7 cellular contexts compared by ENCODE assay signal in genomic region chr19:1468274-1469199, GRCh38.
DNase-seq lines count a peak whose midpoint lies in the region; ATAC-seq lines count a peak whose summit lies in the region.
"Had no signal": no experiment of that assay in that cellular context is flagged by ENCODE, and none has a peak within 500 bp of the region (broad histone marks: within the 10 kb centered on the region; RNA-seq: fewer than 3 reads in every experiment).

No MANE protein-coding gene starts in this region.

- no peaks in the 10 kb centered on the region for H3K36me3 ChIP-seq in effector memory CD4-positive, alpha-beta T cell (ENCODE audit: control insufficient read depth, insufficient read depth, low read length)

- no peaks in the 10 kb centered on the region for H3K9me3 Mint-ChIP-seq in T-helper 2 cell treated with Interferon-gamma antibody and Interleukin-4, amounts not matched to agents 5 μg/mL and 100 μg/mL, for 36 hours

- H3K27ac ChIP-seq in effector memory CD4-positive, alpha-beta T cell (ENCODE audit: insufficient read depth, low read length, poor library complexity, severe bottlenecking): no peak overlapping the region
- H3K27ac ChIP-seq: KMS-11 had no signal

- H3K4me1 Mint-ChIP-seq in T-helper 2 cell treated with Interferon-gamma antibody and Interleukin-4, amounts not matched to agents 5 μg/mL and 100 μg/mL, for 36 hours (ENCODE audit: low read depth): no peaks in the 10 kb centered on the region

- ATAC-seq in GM18498 (IDR thresholded peaks at IDR 0.05; ENCODE audit: unreplicated experiment): no peak
- ATAC-seq in HG02588 (IDR thresholded peaks at IDR 0.05; ENCODE audit: unreplicated experiment): no peak

- peak overlapping the region; percentile 37 for H3K4me3 ChIP-seq in effector memory CD4-positive, alpha-beta T cell (ENCODE audit: insufficient read depth, low read depth, low read length, poor library complexity, severe bottlenecking)

- H3K27me3 ChIP-seq in effector memory CD4-positive, alpha-beta T cell (replicated peaks; ENCODE audit: control insufficient read depth, insufficient read depth, low read length, poor library complexity, severe bottlenecking): peaks cover 35% of the 10 kb centered on the region

- H3K9me3 ChIP-seq in effector memory CD4-positive, alpha-beta T cell (ENCODE audit: control insufficient read depth, low read length): no peaks in the 10 kb centered on the region

- no peak overlapping the region for H3K27ac Mint-ChIP-seq in T-helper 2 cell treated with Interferon-gamma antibody and Interleukin-4, amounts not matched to agents 5 μg/mL and 100 μg/mL, for 36 hours

- H3K27me3 Mint-ChIP-seq in T-helper 2 cell treated with Interferon-gamma antibody and Interleukin-4, amounts not matched to agents 5 μg/mL and 100 μg/mL, for 36 hours (ENCODE audit: low read depth): peaks cover 15% of the 10 kb centered on the region

- DNase-seq in T-helper 2 cell treated with Interferon-gamma antibody and Interleukin-4, amounts not matched to agents 5 μg/mL and 100 μg/mL, for 36 hours (ENCODE audit: low spot score): peak; percentile 34
- DNase-seq in T-helper 2 cell: no peak
- DNase-seq in effector memory CD4-positive, alpha-beta T cell: no peak
- DNase-seq in stimulated activated naive CD4-positive, alpha-beta T cell treated with Interleukin-2 at 50 U/mL for 16 hours (lab: John Stamatoyannopoulos, UW): peak; percentile 36

- peaks cover 59% of the 10 kb centered on the region for H3K4me1 ChIP-seq in effector memory CD4-positive, alpha-beta T cell (ENCODE audit: control insufficient read depth, insufficient read depth, low read length, poor library complexity, severe bottlenecking)

- H3K4me3 Mint-ChIP-seq in T-helper 2 cell treated with Interferon-gamma antibody and Interleukin-4, amounts not matched to agents 5 μg/mL and 100 μg/mL, for 36 hours: peak overlapping the region; percentile 24

- no peaks in the 10 kb centered on the region for H3K36me3 Mint-ChIP-seq in T-helper 2 cell treated with Interferon-gamma antibody and Interleukin-4, amounts not matched to agents 5 μg/mL and 100 μg/mL, for 36 hours (ENCODE audit: low read depth)

Comparison
In these comparisons a context has a peak if more than half of its experiments do, and no peak if none do; other contexts are left out.
1. DNase-seq: peak in T-helper 2 cell treated with Interferon-gamma antibody and Interleukin-4, amounts not matched to agents 5 μg/mL and 100 μg/mL, for 36 hours (single experiment) and stimulated activated naive CD4-positive, alpha-beta T cell treated with Interleukin-2 at 50 U/mL for 16 hours (single experiment); none in T-helper 2 cell (0 of 5) and effector memory CD4-positive, alpha-beta T cell (0 of 3).